ENCODE assay signal across 23 cellular contexts in genomic region chr11:108882211-108882831, GRCh38.
"Had no signal": no experiment of that assay in that cellular context is flagged by ENCODE, and none has a peak within 500 bp of the region (broad histone marks: within the 10 kb centered on the region; RNA-seq: fewer than 3 reads in every experiment).

No MANE protein-coding gene starts in this region.

- H3K27ac ChIP-seq: esophagus squamous epithelium, neural progenitor cell, parathyroid adenoma, right lobe of liver, thyroid gland had no signal

- FAIRE-seq: endometrium, kidney, small intestine had no signal

- DNase-seq: cortex of kidney; effector memory CD8-positive, alpha-beta T cell; erythroblast; esophagus squamous epithelium; foreskin melanocyte; kidney; midbrain; naive thymus-derived CD4-positive, alpha-beta T cell; right lobe of liver; small intestine; stimulated activated CD4-positive, alpha-beta T cell treated with anti-CD3 and anti-CD28 coated beads, Interleukin-12 subunit alpha, Interleukin-12 subunit beta, amount 100 ng/mL, for 4 hours; stimulated activated CD4-positive, alpha-beta T cell treated with anti-CD3 and anti-CD28 coated beads, Interleukin-1b, Interleukin-23, amount 100 ng/mL, for 48 hours; stimulated activated CD4-positive, alpha-beta T cell treated with anti-CD3 and anti-CD28 coated beads, Interleukin-4, amount 100 ng/mL, for 1 hour; stimulated activated CD8-positive, alpha-beta memory T cell treated with anti-CD3 and anti-CD28 coated beads, Interleukin-4, amount 100 ng/mL, for 48 hours; stimulated activated naive CD4-positive, alpha-beta T cell; stimulated activated naive CD8-positive, alpha-beta T cell treated with anti-CD3 and anti-CD28 coated beads, Interleukin-15, amount 100 ng/mL, for 72 hours; thyroid gland; trophoblast cell had no signal

- ATAC-seq: effector memory CD8-positive, alpha-beta T cell; left lobe of liver; naive thymus-derived CD4-positive, alpha-beta T cell; right lobe of liver; stimulated activated naive CD8-positive, alpha-beta T cell treated with anti-CD3 and anti-CD28 coated beads, Interleukin-15, amount 100 ng/mL, for 72 hours had no signal

- H3K9me3 ChIP-seq: esophagus squamous epithelium, right lobe of liver, thyroid gland had no signal

- H3K36me3 ChIP-seq: esophagus squamous epithelium, neural progenitor cell, right lobe of liver, thyroid gland had no signal

- H3K27me3 ChIP-seq: esophagus squamous epithelium, neural progenitor cell, right lobe of liver, thyroid gland had no signal

- H3K4me3 ChIP-seq: esophagus squamous epithelium, lung, neural progenitor cell, right lobe of liver, thyroid gland had no signal

- H3K4me1 ChIP-seq: neural progenitor cell, parathyroid adenoma, right lobe of liver, thyroid gland had no signal
